15 cellular contexts compared by ENCODE assay signal in genomic region chr17:65307366-65308316, GRCh38.
DNase-seq lines count a peak whose midpoint lies in the region; ATAC-seq, FAIRE-seq and TF ChIP-seq lines count a peak whose summit lies in the region.
"Had no signal": no experiment of that assay in that cellular context is flagged by ENCODE, and none has a peak within 500 bp of the region (broad histone marks: within the 10 kb centered on the region; RNA-seq: fewer than 3 reads in every experiment).

No MANE protein-coding gene starts in this region.

- H2BK5ac ChIP-seq in neuronal stem cell (ENCODE audit: low read length) = no peak overlapping the region

- ATAC-seq in A549 = peak; percentile 42 to 64; a peak in 3 of 6 replicates
- ATAC-seq: CD8-positive, alpha-beta T cell had no signal

- no peak overlapping the region for H3K27ac ChIP-seq in A549
- H3K27ac ChIP-seq in SJCRH30 = peak overlapping the region; percentile 78
- H3K27ac ChIP-seq in endodermal cell (ENCODE audit: low read depth, low read length) = no peak overlapping the region
- no peak overlapping the region for H3K27ac ChIP-seq in neuronal stem cell (replicated peaks; ENCODE audit: low read length)
- H3K27ac ChIP-seq: BLaER1 treated with 17β-estradiol and CSF1 and Interleukin-3, amounts not matched to agents 10 nM and 100 nM had no signal

- no peak overlapping the region for H3K4ac ChIP-seq in neuronal stem cell (ENCODE audit: low read length)

- TF ChIP-seq CTCF in A549 (IDR thresholded peaks at IDR 0.05) = no peak
- TF ChIP-seq CTCF in endodermal cell (conservative IDR thresholded peaks at IDR 0.05) = peak; percentile 46
- no peak for TF ChIP-seq CTCF in Calu3 (IDR thresholded peaks at IDR 0.05; ENCODE audit: unreplicated experiment)

- H3K4me3 Mint-ChIP-seq in endodermal cell (no peak overlapping the region), Calu3 (ENCODE audit: low read depth, unreplicated experiment) (no peak overlapping the region)
- H3K4me3 Mint-ChIP-seq: B cell; CD8-positive, alpha-beta T cell had no signal

- no peak for TF ChIP-seq RAD21 in A549 (conservative IDR thresholded peaks at IDR 0.05 in 1 of 2, IDR thresholded peaks at IDR 0.05 in 1 of 2)

- DNase-seq in A549 (ENCODE audit: low read depth in 1 of 2, low spot score in 1 of 2) (no peak), SJCRH30 (peak; percentile 65 to 74), endodermal cell (no peak), urothelium cell line (ENCODE audit: low spot score) (no peak), Calu3 (no peak), neuronal stem cell (ENCODE audit: low spot score) (no peak), NCI-H2081 (lab: John Stamatoyannopoulos, UW) (no peak)
- DNase-seq: 8988T; CD8-positive, alpha-beta T cell; HCEC 1CT had no signal

- H3K14ac ChIP-seq in neuronal stem cell (ENCODE audit: low read length) = no peak overlapping the region

- H3K27ac Mint-ChIP-seq in endodermal cell (no peak overlapping the region), Calu3 (ENCODE audit: unreplicated experiment) (no peak overlapping the region)
- H3K27ac Mint-ChIP-seq: B cell; CD8-positive, alpha-beta T cell had no signal

- no peaks in the 10 kb centered on the region for H3K79me1 ChIP-seq in neuronal stem cell (ENCODE audit: low read depth, low read length)

- no peak overlapping the region for H2AK5ac ChIP-seq in neuronal stem cell (ENCODE audit: low read depth, low read length)

- TF ChIP-seq EP300 in A549 (IDR thresholded peaks at IDR 0.05) = no peak

- H3K9me3 ChIP-seq in A549 (peaks cover 7% of the 10 kb centered on the region; the same call in 1 of the 3 replicates), SJCRH30 (replicated peaks) (no peaks in the 10 kb centered on the region), endodermal cell (ENCODE audit: control insufficient read depth, low read length) (no peaks in the 10 kb centered on the region), neuronal stem cell (replicated peaks in 1 of 2; ENCODE audit: control insufficient read depth in 2 of 2, insufficient read depth in 1 of 2, low read depth in 1 of 2, low read length in 2 of 2) (peaks cover 3% of the 10 kb centered on the region in 2 donors)

- intact Hi-C loops in Calu3 (cut with micrococcal nuclease; ENCODE audit: unreplicated experiment) = loop anchor here (1.0 kb wide), 1 partner anchor 22 kb away; no protein-coding TSS in a partner anchor

- H3K4me1 ChIP-seq in A549 (no peaks in the 10 kb centered on the region), SJCRH30 (peaks cover 12% of the 10 kb centered on the region; the same call in 1 of the 2 replicates), endodermal cell (ENCODE audit: control insufficient read depth, insufficient read depth, low read length) (peaks cover under 1% of the 10 kb centered on the region), neuronal stem cell (ENCODE audit: control insufficient read depth in 2 of 2, insufficient read depth in 1 of 2, low read depth in 1 of 2, low read length in 2 of 2) (no peaks in the 10 kb centered on the region)

- H3K4me2 ChIP-seq in A549 = no peak overlapping the region
- H3K4me2 ChIP-seq in neuronal stem cell (ENCODE audit: insufficient read depth, low read length, poor library complexity, severe bottlenecking) = no peak overlapping the region
- H3K4me2 ChIP-seq: BLaER1 treated with 17β-estradiol and CSF1 and Interleukin-3, amounts not matched to agents 10 nM and 100 nM had no signal

- H3K4me1 Mint-ChIP-seq in endodermal cell (peaks cover 17% of the 10 kb centered on the region), Calu3 (ENCODE audit: low read depth, unreplicated experiment) (no peaks in the 10 kb centered on the region)
- H3K4me1 Mint-ChIP-seq: B cell had no signal

- H3K9ac ChIP-seq in endodermal cell (ENCODE audit: extremely low read depth, low read length, poor library complexity, severe bottlenecking) = no peak overlapping the region
- no peak overlapping the region for H3K9ac ChIP-seq in neuronal stem cell (ENCODE audit: low read depth, low read length, poor library complexity)
- H3K9ac ChIP-seq: BLaER1 treated with 17β-estradiol and CSF1 and Interleukin-3, amounts not matched to agents 10 nM and 100 nM had no signal

- CTCF ChIA-PET in A549 (lab: Yijun Ruan, JAX) (interaction anchor here (0.6 to 3.7 kb wide), 4 partner anchors 13 to 721 kb away, joined by 3 to 16 read pairs (median 6); no protein-coding TSS in a partner anchor), Calu3 (lab: Charles Lee) (interaction anchor here (0.7 kb wide), 1 partner anchor 604 kb away, joined by 3 read pairs; no protein-coding TSS in a partner anchor)

- 41% methylated on average over 9 of the region's 9 CpGs for WGBS in A549 (ENCODE audit: missing lambda C conversion rate)
- 84 to 91% methylated on average over 5 to 9 of the region's 9 CpGs for WGBS in endodermal cell (ENCODE audit: insufficient coverage in 1 of 2, insufficient read length in 1 of 2), 2 experiments
- WGBS in neuronal stem cell (ENCODE audit: extremely low coverage in 2 of 2, insufficient read length in 2 of 2, insufficient replicate concordance in 1 of 2), 2 donors = no CpG with 5 or more reads among the region's 9 CpGs

- no peak overlapping the region for H3K18ac ChIP-seq in neuronal stem cell (ENCODE audit: low read length)

- H3K27me3 ChIP-seq in SJCRH30 (no peaks in the 10 kb centered on the region), endodermal cell (ENCODE audit: control insufficient read depth, insufficient read depth, low read length, poor library complexity, severe bottlenecking) (no peaks in the 10 kb centered on the region), neuronal stem cell (ENCODE audit: control insufficient read depth in 3 of 3, insufficient read depth in 3 of 3, low read depth in 1 of 3, low read length in 3 of 3) (peaks cover 0 to 5% (median 0%) of the 10 kb centered on the region in 3 experiments)
- H3K27me3 ChIP-seq: BLaER1 treated with 17β-estradiol and CSF1 and Interleukin-3, amounts not matched to agents 10 nM and 100 nM had no signal

- H2BK15ac ChIP-seq in neuronal stem cell (ENCODE audit: low read length) = no peak overlapping the region

- BruUV-seq in Calu3 (replicated peaks; lab: Mats Ljungman, UMichigan) = no TSS peak

- H3K23ac ChIP-seq in neuronal stem cell (ENCODE audit: low read depth, low read length, poor library complexity) = no peak overlapping the region

- no peak overlapping the region for H4K91ac ChIP-seq in neuronal stem cell (ENCODE audit: low read depth, low read length, poor library complexity)

- TF ChIP-seq POLR2A in A549 (IDR thresholded peaks at IDR 0.05; ENCODE audit: low read length) = no peak

- H3K9me3 Mint-ChIP-seq in endodermal cell (peaks cover 19% of the 10 kb centered on the region), Calu3 (ENCODE audit: low read depth, unreplicated experiment) (no peaks in the 10 kb centered on the region)
- H3K9me3 Mint-ChIP-seq: CD8-positive, alpha-beta T cell had no signal

- H3K4me3 ChIP-seq in A549 = no peak overlapping the region
- H3K4me3 ChIP-seq in SJCRH30 = no peak overlapping the region
- H3K4me3 ChIP-seq in endodermal cell (ENCODE audit: low read length) = no peak overlapping the region
- no peak overlapping the region for H3K4me3 ChIP-seq in neuronal stem cell (ENCODE audit: low read length in 2 of 2)
- H3K4me3 ChIP-seq: BLaER1 treated with 17β-estradiol and CSF1 and Interleukin-3, amounts not matched to agents 10 nM and 100 nM had no signal

- no peak overlapping the region for H4K8ac ChIP-seq in neuronal stem cell (ENCODE audit: low read depth, low read length)

- H3K36me3 ChIP-seq in SJCRH30 (no peaks in the 10 kb centered on the region), endodermal cell (ENCODE audit: control insufficient read depth, insufficient read depth, low read length) (no peaks in the 10 kb centered on the region), neuronal stem cell (replicated peaks in 1 of 2; ENCODE audit: control insufficient read depth in 2 of 2, insufficient read depth in 2 of 2, low read length in 2 of 2) (no peaks in the 10 kb centered on the region)
- H3K36me3 ChIP-seq: BLaER1 treated with 17β-estradiol and CSF1 and Interleukin-3, amounts not matched to agents 10 nM and 100 nM had no signal

- POLR2A ChIA-PET in A549 (lab: Yijun Ruan, JAX) = no interaction called here

- no peak overlapping the region for H2BK120ac ChIP-seq in neuronal stem cell (ENCODE audit: low read depth, low read length)

- no peak overlapping the region for H2AFZ ChIP-seq in neuronal stem cell (ENCODE audit: low read length)

- FAIRE-seq in A549 (lab: Jason Lieb, UNC) (no peak), urothelium cell line (lab: Jason Lieb, UNC) (peak; percentile 37)
- FAIRE-seq: G401.6, GM12891, GM19239 had no signal

- no peaks in the 10 kb centered on the region for H3K36me3 Mint-ChIP-seq in endodermal cell (ENCODE audit: low read depth)
- H3K36me3 Mint-ChIP-seq in Calu3 (ENCODE audit: insufficient read depth, unreplicated experiment) = no peaks in the 10 kb centered on the region
- H3K36me3 Mint-ChIP-seq: CD8-positive, alpha-beta T cell had no signal

- H2BK12ac ChIP-seq in neuronal stem cell (ENCODE audit: low read length) = no peak overlapping the region

- H3K27me3 Mint-ChIP-seq in endodermal cell (ENCODE audit: insufficient read depth) = peaks cover 3% of the 10 kb centered on the region
- peaks cover 53% of the 10 kb centered on the region for H3K27me3 Mint-ChIP-seq in Calu3 (ENCODE audit: unreplicated experiment)

TF ChIP-seq in A549, 52 proteins besides CTCF, POLR2A, EP300 and RAD21:
- TF ChIP-seq NFE2L2 (conservative IDR thresholded peaks at IDR 0.05; ENCODE audit: low read length) (peak; percentile 73), MAFK (IDR thresholded peaks at IDR 0.05; ENCODE audit: partially characterized antibody) (peak; percentile 5), SREBF2 (IDR thresholded peaks at IDR 0.05) (no peak), MYC (IDR thresholded peaks at IDR 0.05; ENCODE audit: borderline replicate concordance, low read length) (no peak)

Comparison
In these comparisons a context has a peak if more than half of its experiments do, and no peak if none do; other contexts are left out.
1. DNase-seq: peak in SJCRH30 (2 of 2); none in A549 (0 of 2), endodermal cell (single experiment), urothelium cell line (single experiment), Calu3 (single experiment), neuronal stem cell (single experiment) and NCI-H2081 (0 of 2).